8 cellular contexts compared by ENCODE assay signal in genomic region chr4:4575284-4576211, GRCh38. TPM values are rescaled to one million over a fixed set of nuclear protein-coding genes. Genes with fewer than 3 reads are reported as not detected.
A peak's percentile ranks its signal among the peaks of the same experiment; 100 is the strongest.
DNase-seq lines count a peak whose midpoint lies in the region; ATAC-seq and TF ChIP-seq lines count a peak whose summit lies in the region.

No MANE protein-coding gene starts in this region.

- DNase-seq in COLO829 (ENCODE audit: low spot score) (peak; percentile 6), lower lobe of right lung (peak; percentile 84), NCI-H1105 treated with DMSO at 0.1 percent for 48 hours (lab: John Stamatoyannopoulos, UW) (no peak)
- peak; percentile 36 to 43 for DNase-seq in activated CD4-positive, alpha-beta T cell treated with anti-CD3 and anti-CD28 coated beads, Interleukin-2, amount 50 U/mL, for 24 hours (ENCODE audit: low read depth in 1 of 2, low spot score in 1 of 2)
- peak; percentile 22 to 55 (median 46) for DNase-seq in stimulated activated CD4-positive, alpha-beta T cell treated with anti-CD3 and anti-CD28 coated beads, TNF-alpha, amount 100 ng/mL, for 24 hours (ENCODE audit: low read depth in 3 of 3)

- H3K4me1 ChIP-seq in duodenal mucosa (ENCODE audit: control insufficient read depth in 1 of 2, insufficient read depth in 2 of 2, low read length in 2 of 2) (peaks cover 0 to 11% of the 10 kb centered on the region in 2 donors), lower lobe of right lung (no peaks in the 10 kb centered on the region)

- H3K9me3 Mint-ChIP-seq in IgD-negative memory B cell, result no peaks in the 10 kb centered on the region

- H3K27me3 ChIP-seq in duodenal mucosa (ENCODE audit: control insufficient read depth in 1 of 2, insufficient read depth in 2 of 2, low read length in 2 of 2) (no peaks in the 10 kb centered on the region), lower lobe of right lung (ENCODE audit: low read depth) (no peaks in the 10 kb centered on the region)

- peak; percentile 58 for TF ChIP-seq CTCF in lower lobe of right lung (IDR thresholded peaks at IDR 0.05)

- H3K9me3 ChIP-seq in duodenal mucosa (ENCODE audit: control insufficient read depth in 1 of 2, low read length in 2 of 2) (no peaks in the 10 kb centered on the region), lower lobe of right lung (no peaks in the 10 kb centered on the region)

- peak overlapping the region; percentile 54 to 71 for H3K9ac ChIP-seq in duodenal mucosa (ENCODE audit: low read depth in 1 of 2, low read length in 2 of 2)

- H3K4me3 Mint-ChIP-seq in IgD-negative memory B cell, result peak overlapping the region; percentile 19 to 94 (median 86)

- peak overlapping the region in 2 of 3 donors; percentile 62 to 92 for H3K27ac Mint-ChIP-seq in IgD-negative memory B cell

- H3K4me3 ChIP-seq in duodenal mucosa (ENCODE audit: low read depth in 1 of 2, low read length in 2 of 2), result peak overlapping the region; percentile 77 to 81
- peak overlapping the region; percentile 85 for H3K4me3 ChIP-seq in lower lobe of right lung

- no peaks in the 10 kb centered on the region for H3K27me3 Mint-ChIP-seq in IgD-negative memory B cell

- ATAC-seq in GM21390 (IDR thresholded peaks at IDR 0.05; ENCODE audit: unreplicated experiment) (peak; percentile 82), lower lobe of right lung (peak; percentile 94 to 96)

- intact Hi-C loops in lower lobe of right lung (cut with DNase I), result no loop called here

- H3K27ac ChIP-seq in duodenal mucosa (ENCODE audit: low read depth, low read length) (no peak overlapping the region), lower lobe of right lung (peak overlapping the region; percentile 73)

- H3K36me3 ChIP-seq in duodenal mucosa (ENCODE audit: control insufficient read depth in 1 of 2, insufficient read depth in 2 of 2, low read length in 2 of 2), result no peaks in the 10 kb centered on the region
- H3K36me3 ChIP-seq in lower lobe of right lung, result no peaks in the 10 kb centered on the region

- peaks cover 13 to 17% (median 14%) of the 10 kb centered on the region in 3 donors for H3K4me1 Mint-ChIP-seq in IgD-negative memory B cell

- peaks cover 9% of the 10 kb centered on the region for H3K36me3 Mint-ChIP-seq in IgD-negative memory B cell

RNA-seq across cellular contexts. Expression of gene STX18, which starts 33.7 kb away (rescaled TPM):
- polyA plus RNA-seq in IgD-negative memory B cell, result 28.3 TPM
- total RNA-seq in lower lobe of right lung, result 36.5 TPM
